ENCODE assay signal across 15 cellular contexts in genomic region chr20:53021934-53022333, GRCh38. TPM values are rescaled to one million over a fixed set of nuclear protein-coding genes. Genes with fewer than 3 reads are reported as not detected.
DNase-seq lines count a peak whose midpoint lies in the region; ATAC-seq and TF ChIP-seq lines count a peak whose summit lies in the region.
"Had no signal": no experiment of that assay in that cellular context is flagged by ENCODE, and none has a peak within 500 bp of the region (broad histone marks: within the 10 kb centered on the region; RNA-seq: fewer than 3 reads in every experiment).

No MANE protein-coding gene starts in this region.

- H3K36me3 ChIP-seq in vagina: no peaks in the 10 kb centered on the region
- H3K36me3 ChIP-seq: adrenal gland, spleen, tibial nerve had no signal

- H3K27ac Mint-ChIP-seq in activated naive CD4-positive, alpha-beta T cell treated with anti-CD3 and anti-CD28 coated beads for 36 hours: peak overlapping the region; percentile 93
- peak overlapping the region; percentile 87 to 97 for H3K27ac Mint-ChIP-seq in activated naive CD4-positive, alpha-beta T cell treated with anti-CD3 and anti-CD28 coated beads, Interleukin-2, amount 50 U/mL, for 72 hours
- H3K27ac Mint-ChIP-seq in stimulated activated effector memory CD8-positive, alpha-beta T cell treated with anti-CD3 and anti-CD28 coated beads, Interleukin-12 subunit alpha, Interleukin-12 subunit beta, amount 100 ng/mL, for 72 hours: no peak overlapping the region

- H3K36me3 Mint-ChIP-seq in activated naive CD4-positive, alpha-beta T cell treated with anti-CD3 and anti-CD28 coated beads for 36 hours (ENCODE audit: low read depth): peaks cover 32% of the 10 kb centered on the region
- H3K36me3 Mint-ChIP-seq in activated naive CD4-positive, alpha-beta T cell treated with anti-CD3 and anti-CD28 coated beads, Interleukin-2, amount 50 U/mL, for 72 hours: peaks cover 0 to 68% of the 10 kb centered on the region in 2 donors
- no peaks in the 10 kb centered on the region for H3K36me3 Mint-ChIP-seq in stimulated activated effector memory CD8-positive, alpha-beta T cell treated with anti-CD3 and anti-CD28 coated beads, Interleukin-12 subunit alpha, Interleukin-12 subunit beta, amount 100 ng/mL, for 72 hours

- peak; percentile 64 for DNase-seq in activated naive CD4-positive, alpha-beta T cell treated with anti-CD3 and anti-CD28 coated beads for 36 hours
- DNase-seq in activated naive CD4-positive, alpha-beta T cell (lab: John Stamatoyannopoulos, UW): no peak
- DNase-seq in M059J (ENCODE audit: low read depth) (peak; percentile 79), vagina (ENCODE audit: extremely low spot score in 2 of 2) (no peak), inferior parietal cortex (ENCODE audit: extremely low spot score) (no peak)
- peak in 1 of 2 donors; percentile 32 for DNase-seq in activated naive CD4-positive, alpha-beta T cell treated with anti-CD3 and anti-CD28 coated beads, Interleukin-2, amount 50 U/mL, for 72 hours (ENCODE audit: low spot score in 2 of 2)
- no peak for DNase-seq in stimulated activated effector memory CD8-positive, alpha-beta T cell treated with anti-CD3 and anti-CD28 coated beads, Interleukin-12 subunit alpha, Interleukin-12 subunit beta, amount 100 ng/mL, for 72 hours (ENCODE audit: low spot score in 2 of 2)
- DNase-seq: adrenal gland, left cardiac atrium, NCI-H2171 treated with DMSO at 0.1 percent for 48 hours, spleen had no signal

- intact Hi-C loops in activated naive CD4-positive, alpha-beta T cell treated with anti-CD3 and anti-CD28 coated beads for 36 hours (cut with micrococcal nuclease): loop anchor here (1.0 to 10.0 kb wide), 9 partner anchors 21 to 560 kb away; no protein-coding TSS in a partner anchor
- intact Hi-C loops in vagina (cut with DNase I): no loop called here

- no peaks in the 10 kb centered on the region for H3K9me3 ChIP-seq in vagina
- H3K9me3 ChIP-seq: adrenal gland, spleen, tibial nerve had no signal

- CTCF ChIA-PET in activated naive CD4-positive, alpha-beta T cell treated with anti-CD3 and anti-CD28 coated beads for 36 hours (lab: Charles Lee): interaction anchor here (0.7 to 1.1 kb wide), 3 partner anchors 21 to 71 kb away, joined by 3 to 6 read pairs (median 4); no protein-coding TSS in a partner anchor

- no peaks in the 10 kb centered on the region for H3K27me3 Mint-ChIP-seq in activated naive CD4-positive, alpha-beta T cell treated with anti-CD3 and anti-CD28 coated beads for 36 hours (ENCODE audit: low read depth)

- peaks cover 85% of the 10 kb centered on the region for H3K4me1 Mint-ChIP-seq in activated naive CD4-positive, alpha-beta T cell treated with anti-CD3 and anti-CD28 coated beads for 36 hours (ENCODE audit: low read depth)
- H3K4me1 Mint-ChIP-seq in stimulated activated effector memory CD8-positive, alpha-beta T cell treated with anti-CD3 and anti-CD28 coated beads, Interleukin-12 subunit alpha, Interleukin-12 subunit beta, amount 100 ng/mL, for 72 hours: no peaks in the 10 kb centered on the region

- H3K27me3 ChIP-seq in vagina: no peaks in the 10 kb centered on the region
- H3K27me3 ChIP-seq: adrenal gland, hepatocyte, spleen, tibial nerve had no signal

- ATAC-seq in activated naive CD4-positive, alpha-beta T cell treated with anti-CD3 and anti-CD28 coated beads, Interleukin-2, amount 50 U/mL, for 72 hours: peak; percentile 88 to 92
- ATAC-seq in stimulated activated effector memory CD8-positive, alpha-beta T cell treated with anti-CD3 and anti-CD28 coated beads, Interleukin-12 subunit alpha, Interleukin-12 subunit beta, amount 100 ng/mL, for 72 hours: peak; percentile 58
- no peak for ATAC-seq in HG03025 (IDR thresholded peaks at IDR 0.05; ENCODE audit: low FRiP score, unreplicated experiment)
- ATAC-seq: left cardiac atrium, SK-N-SH treated with all-trans-retinoic acid at 6 μM for 48 hours had no signal

- no peak overlapping the region for H3K27ac ChIP-seq in vagina
- H3K27ac ChIP-seq: hepatocyte, spleen, tibial nerve had no signal

- no peak for TF ChIP-seq CTCF in vagina (IDR thresholded peaks at IDR 0.05)

- no peak overlapping the region for H3K4me3 ChIP-seq in vagina
- H3K4me3 ChIP-seq: adrenal gland, hepatocyte, spleen, tibial nerve had no signal

- TF ChIP-seq POLR2A in vagina (IDR thresholded peaks at IDR 0.05): no peak

- H3K4me3 Mint-ChIP-seq in activated naive CD4-positive, alpha-beta T cell treated with anti-CD3 and anti-CD28 coated beads for 36 hours: peak overlapping the region; percentile 29
- no peak overlapping the region for H3K4me3 Mint-ChIP-seq in stimulated activated effector memory CD8-positive, alpha-beta T cell treated with anti-CD3 and anti-CD28 coated beads, Interleukin-12 subunit alpha, Interleukin-12 subunit beta, amount 100 ng/mL, for 72 hours

- H3K4me1 ChIP-seq in vagina: no peaks in the 10 kb centered on the region
- H3K4me1 ChIP-seq: spleen, tibial nerve had no signal

- peaks cover under 1% of the 10 kb centered on the region for H3K9me3 Mint-ChIP-seq in activated naive CD4-positive, alpha-beta T cell treated with anti-CD3 and anti-CD28 coated beads for 36 hours
- H3K9me3 Mint-ChIP-seq in activated naive CD4-positive, alpha-beta T cell treated with anti-CD3 and anti-CD28 coated beads, Interleukin-2, amount 50 U/mL, for 72 hours: peaks cover 6 to 8% of the 10 kb centered on the region in 2 donors
- H3K9me3 Mint-ChIP-seq in stimulated activated effector memory CD8-positive, alpha-beta T cell treated with anti-CD3 and anti-CD28 coated beads, Interleukin-12 subunit alpha, Interleukin-12 subunit beta, amount 100 ng/mL, for 72 hours: no peaks in the 10 kb centered on the region

RNA-seq across cellular contexts. Expression of gene TSHZ2, which starts 49.8 kb away (rescaled TPM):
- total RNA-seq in activated naive CD4-positive, alpha-beta T cell treated with anti-CD3 and anti-CD28 coated beads for 36 hours: 10 to 100 TPM; 34.1 to 37.8 TPM
- 5.5 and 11.9 TPM in 2 replicates for total RNA-seq in M059J (2014; rRNA removed; shearing (Covaris generic))
- total RNA-seq in activated naive CD4-positive, alpha-beta T cell treated with anti-CD3 and anti-CD28 coated beads, Interleukin-2, amount 50 U/mL, for 72 hours: 10 to 100 TPM; 31.4 to 91.0 TPM
- 30.4 TPM for total RNA-seq in vagina

Comparison
In these comparisons a context has a peak if more than half of its experiments do, and no peak if none do; other contexts are left out.
1. DNase-seq: peak in activated naive CD4-positive, alpha-beta T cell treated with anti-CD3 and anti-CD28 coated beads for 36 hours (single experiment) and M059J (single experiment); none in activated naive CD4-positive, alpha-beta T cell (0 of 4), stimulated activated effector memory CD8-positive, alpha-beta T cell treated with anti-CD3 and anti-CD28 coated beads, Interleukin-12 subunit alpha, Interleukin-12 subunit beta, amount 100 ng/mL, for 72 hours (0 of 2), vagina (0 of 2) and inferior parietal cortex (single experiment).